ENCODE assay signal across 24 cellular contexts in genomic region chr6:148487461-148487860, GRCh38.
"Had no signal": no experiment of that assay in that cellular context is flagged by ENCODE, and none has a peak within 500 bp of the region (broad histone marks: within the 10 kb centered on the region; RNA-seq: fewer than 3 reads in every experiment).

No MANE protein-coding gene starts in this region.

- ATAC-seq: effector memory CD8-positive, alpha-beta T cell; esophagus mucosa; foreskin keratinocyte; gastrocnemius medialis; gastroesophageal sphincter; heart left ventricle; heart right ventricle had no signal

- H3K4me3 Mint-ChIP-seq: dendritic cell treated with granulocyte-macrophage colony-stimulating factor and Interleukin-4, amounts not matched to agents 40 ng/mL and 50 ng/mL, for 4 days; effector memory CD8-positive, alpha-beta T cell; endodermal cell had no signal

- H3K27ac Mint-ChIP-seq: dendritic cell treated with granulocyte-macrophage colony-stimulating factor and Interleukin-4, amounts not matched to agents 40 ng/mL and 50 ng/mL, for 4 days; effector memory CD8-positive, alpha-beta T cell; endodermal cell had no signal

- H3K36me3 ChIP-seq: colonic mucosa, gastrocnemius medialis had no signal

- H3K27me3 ChIP-seq: colonic mucosa, dorsolateral prefrontal cortex, esophagus squamous epithelium, foreskin keratinocyte, gastrocnemius medialis, gastroesophageal sphincter, heart left ventricle, heart right ventricle had no signal

- H3K4me1 ChIP-seq: colonic mucosa, esophagus squamous epithelium, foreskin keratinocyte had no signal

- H3K9me3 ChIP-seq: colonic mucosa, esophagus squamous epithelium, gastrocnemius medialis, gastroesophageal sphincter, heart left ventricle, heart right ventricle had no signal

- H3K4me3 ChIP-seq: colonic mucosa, coronary artery, dorsolateral prefrontal cortex, esophagus squamous epithelium, gastrocnemius medialis, gastroesophageal sphincter, heart left ventricle, heart right ventricle had no signal

- DNase-seq: colonic mucosa; cortex of kidney; dermis blood vessel endothelial cell; dorsolateral prefrontal cortex; effector CD4-positive, alpha-beta T cell; effector CD8-positive, alpha-beta T cell; effector memory CD4-positive, alpha-beta T cell; effector memory CD8-positive, alpha-beta T cell; endodermal cell; erythroblast; esophagus squamous epithelium; foreskin fibroblast; foreskin keratinocyte; foreskin melanocyte; gastrocnemius medialis; glutamatergic neuron; head of caudate nucleus; heart left ventricle; heart right ventricle had no signal

- H3K27ac ChIP-seq: colonic mucosa, coronary artery, epithelial cell of prostate, esophagus squamous epithelium, foreskin keratinocyte, gastrocnemius medialis, gastroesophageal sphincter, heart left ventricle, heart right ventricle had no signal

- H3K4me1 Mint-ChIP-seq: endodermal cell had no signal

- H3K9me3 Mint-ChIP-seq: dendritic cell treated with granulocyte-macrophage colony-stimulating factor and Interleukin-4, amounts not matched to agents 40 ng/mL and 50 ng/mL, for 4 days; effector memory CD8-positive, alpha-beta T cell; endodermal cell had no signal
